22 cellular contexts compared by ENCODE assay signal in the genomic region with DNA sequence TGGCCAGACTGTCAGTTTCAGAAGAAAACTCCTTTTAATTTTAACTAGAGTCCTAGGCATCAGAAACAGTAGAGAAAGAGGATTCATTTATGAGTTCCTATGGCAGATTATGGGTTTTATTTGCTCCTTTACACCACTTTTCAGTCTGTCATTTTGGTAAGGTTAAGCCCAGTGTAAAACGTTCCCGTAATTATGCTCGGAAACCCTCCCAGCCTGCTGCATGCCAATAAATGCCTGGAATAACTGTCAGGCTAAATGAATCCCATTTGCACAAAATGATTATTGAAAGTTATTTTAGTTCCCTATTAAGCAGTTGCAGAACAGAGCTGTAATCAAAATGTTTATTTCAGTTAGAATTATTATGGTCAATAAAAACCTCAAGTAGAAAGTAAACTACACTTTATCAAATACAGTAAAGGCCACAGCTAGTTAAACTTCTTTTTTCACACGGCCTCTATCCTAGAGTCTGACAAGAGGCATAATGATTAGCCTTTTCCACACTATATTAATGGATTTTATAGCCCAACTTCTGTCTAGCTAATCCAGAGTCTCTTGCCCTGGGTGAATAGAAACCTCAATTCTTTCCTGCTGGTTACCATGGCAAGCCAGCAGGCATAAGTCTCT.
"Had no signal": no experiment of that assay in that cellular context is flagged by ENCODE, and none has a peak within 500 bp of the region (broad histone marks: within the 10 kb centered on the region; RNA-seq: fewer than 3 reads in every experiment).

No MANE protein-coding gene starts in this region.

- H3K27me3 ChIP-seq: brain microvascular endothelial cell, esophagus squamous epithelium, hepatocyte, suprapubic skin had no signal

- H3K4me1 Mint-ChIP-seq: activated B cell treated with CpG ODN at 0.5 μM for 24 hours; activated naive CD8-positive, alpha-beta T cell treated with anti-CD3 and anti-CD28 coated beads, Interleukin-2, amount 10 ng/mL, durations not matched to agents 7 days and 5 days; activated T-helper 17 cell treated with anti-CD3 and anti-CD28 coated beads, Interleukin-2, amount 50 U/mL, for 72 hours; central memory CD8-positive, alpha-beta T cell; stimulated activated naive CD8-positive, alpha-beta T cell treated with anti-CD3 and anti-CD28 coated beads, Interleukin-15, amount 100 ng/mL, for 72 hours had no signal

- H3K36me3 Mint-ChIP-seq: activated naive CD8-positive, alpha-beta T cell treated with anti-CD3 and anti-CD28 coated beads, Interleukin-2, amount 10 ng/mL, durations not matched to agents 7 days and 5 days had no signal

- H3K27ac Mint-ChIP-seq: activated B cell treated with CpG ODN at 0.5 μM for 24 hours; activated CD8-positive, alpha-beta T cell treated with anti-CD3 and anti-CD28 coated beads for 36 hours; activated naive CD8-positive, alpha-beta T cell treated with anti-CD3 and anti-CD28 coated beads, Interleukin-2, amount 10 ng/mL, durations not matched to agents 7 days and 5 days; activated T-helper 17 cell treated with anti-CD3 and anti-CD28 coated beads, Interleukin-2, amount 50 U/mL, for 72 hours; nephron progenitor cell; stimulated activated naive CD8-positive, alpha-beta T cell treated with anti-CD3 and anti-CD28 coated beads, Interleukin-15, amount 100 ng/mL, for 72 hours had no signal

- H3K27ac ChIP-seq: brain microvascular endothelial cell, esophagus squamous epithelium, hepatocyte, prostate gland, SK-N-MC, suprapubic skin had no signal

- H3K4me1 ChIP-seq: prostate gland had no signal

- H3K36me3 ChIP-seq: brain microvascular endothelial cell, esophagus squamous epithelium, prostate gland, suprapubic skin had no signal

- ATAC-seq: activated CD8-positive, alpha-beta T cell treated with anti-CD3 and anti-CD28 coated beads for 36 hours; activated T-helper 17 cell treated with anti-CD3 and anti-CD28 coated beads, Interleukin-2, amount 50 U/mL, for 72 hours; right cardiac atrium; stimulated activated naive CD8-positive, alpha-beta T cell treated with anti-CD3 and anti-CD28 coated beads, Interleukin-15, amount 100 ng/mL, for 72 hours had no signal

- H3K4me3 ChIP-seq: esophagus squamous epithelium, hepatocyte, prostate gland, SK-N-MC, suprapubic skin had no signal

- H2AFZ ChIP-seq: hepatocyte had no signal

- H3K9me3 ChIP-seq: esophagus squamous epithelium, prostate gland, suprapubic skin had no signal

- H3K9me3 Mint-ChIP-seq: activated B cell treated with CpG ODN at 0.5 μM for 24 hours; activated CD8-positive, alpha-beta T cell treated with anti-CD3 and anti-CD28 coated beads for 36 hours; activated naive CD8-positive, alpha-beta T cell treated with anti-CD3 and anti-CD28 coated beads, Interleukin-2, amount 10 ng/mL, durations not matched to agents 7 days and 5 days; activated T-helper 17 cell treated with anti-CD3 and anti-CD28 coated beads, Interleukin-2, amount 50 U/mL, for 72 hours; central memory CD8-positive, alpha-beta T cell; nephron progenitor cell; stimulated activated naive CD8-positive, alpha-beta T cell treated with anti-CD3 and anti-CD28 coated beads, Interleukin-15, amount 100 ng/mL, for 72 hours had no signal

- H3K4me3 Mint-ChIP-seq: activated B cell treated with CpG ODN at 0.5 μM for 24 hours; activated CD8-positive, alpha-beta T cell treated with anti-CD3 and anti-CD28 coated beads for 36 hours; activated naive CD8-positive, alpha-beta T cell treated with anti-CD3 and anti-CD28 coated beads, Interleukin-2, amount 10 ng/mL, durations not matched to agents 7 days and 5 days; activated T-helper 17 cell treated with anti-CD3 and anti-CD28 coated beads, Interleukin-2, amount 50 U/mL, for 72 hours; central memory CD8-positive, alpha-beta T cell; nephron progenitor cell; stimulated activated naive CD8-positive, alpha-beta T cell treated with anti-CD3 and anti-CD28 coated beads, Interleukin-15, amount 100 ng/mL, for 72 hours had no signal

- H3K4me2 ChIP-seq: hepatocyte had no signal

- DNase-seq: activated B cell treated with CpG ODN at 0.5 μM for 24 hours; activated CD4-positive, alpha-beta T cell treated with anti-CD3 and anti-CD28 coated beads for 48 hours; activated CD8-positive, alpha-beta T cell treated with anti-CD3 and anti-CD28 coated beads for 36 hours; activated naive CD4-positive, alpha-beta T cell; activated naive CD8-positive, alpha-beta T cell treated with anti-CD3 and anti-CD28 coated beads, Interleukin-2, amount 10 ng/mL, durations not matched to agents 7 days and 5 days; activated T-cell treated with anti-CD3 and anti-CD28 coated beads, Interleukin-2, amount 50 U/mL, for 1 hour; brain microvascular endothelial cell; effector CD4-positive, alpha-beta T cell; esophagus squamous epithelium; foreskin fibroblast; mesendoderm; nephron progenitor cell; right cardiac atrium; stimulated activated CD4-positive, alpha-beta T cell treated with anti-CD3 and anti-CD28 coated beads, Interleukin-2, amount 100 ng/mL, for 48 hours; stimulated activated naive CD8-positive, alpha-beta T cell treated with anti-CD3 and anti-CD28 coated beads, Interleukin-15, amount 100 ng/mL, for 72 hours; trophoblast cell had no signal

- H3K79me2 ChIP-seq: hepatocyte had no signal
